Comparison of ENCODE assay signal across 17 cellular contexts in the genomic region with DNA sequence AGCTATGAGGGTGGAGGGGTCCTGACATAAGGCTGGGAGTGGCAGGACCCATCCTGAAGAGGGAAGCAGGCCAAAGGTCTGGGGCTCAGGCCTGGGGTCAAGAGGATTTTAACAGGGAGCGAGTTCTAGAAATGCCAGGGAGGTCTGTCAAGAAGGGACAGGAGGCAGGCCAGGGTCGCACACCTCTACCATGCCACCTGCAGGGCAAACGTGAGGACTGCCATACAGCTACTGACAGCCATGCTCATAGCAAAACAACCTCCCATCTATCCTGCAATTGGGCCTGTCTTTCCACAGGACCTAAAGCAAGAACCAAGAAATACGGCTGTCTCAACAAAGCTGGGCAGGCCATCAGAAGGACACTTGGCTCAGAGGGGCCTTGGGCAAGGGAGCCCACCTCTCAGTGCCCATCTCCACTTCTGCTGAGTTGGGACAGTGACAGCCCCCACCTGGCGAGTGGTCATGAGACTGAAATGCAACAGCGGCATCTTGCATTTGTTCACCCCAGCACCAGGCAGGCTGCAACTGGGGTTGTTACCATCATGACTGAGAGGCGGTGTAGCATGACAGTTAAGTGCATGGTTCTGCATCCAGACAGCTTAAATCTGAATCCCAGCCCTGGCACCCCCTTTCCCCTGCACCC.
A peak's percentile ranks its signal among the peaks of the same experiment; 100 is the strongest.
DNase-seq lines count a peak whose midpoint lies in the region; ATAC-seq and TF ChIP-seq lines count a peak whose summit lies in the region.
"Had no signal": no experiment of that assay in that cellular context is flagged by ENCODE, and none has a peak within 500 bp of the region (broad histone marks: within the 10 kb centered on the region; RNA-seq: fewer than 3 reads in every experiment).

No MANE protein-coding gene starts in this region.

- no peak for ATAC-seq in GM19351 (IDR thresholded peaks at IDR 0.05; ENCODE audit: unreplicated experiment)
- no peak for ATAC-seq in HG03159 (IDR thresholded peaks at IDR 0.05; ENCODE audit: unreplicated experiment)
- ATAC-seq: psoas muscle had no signal

- no peak overlapping the region for H3K18ac ChIP-seq in mesendoderm (ENCODE audit: low read length)

- H3K9ac ChIP-seq in mesendoderm (ENCODE audit: low read length), result no peak overlapping the region

- no peaks in the 10 kb centered on the region for H3K9me3 ChIP-seq in WERI-Rb-1 (ENCODE audit: severe bottlenecking)
- H3K9me3 ChIP-seq: ascending aorta, heart left ventricle, neutrophil, psoas muscle had no signal

- H3K27ac ChIP-seq in WERI-Rb-1 (no peak overlapping the region), mesendoderm (ENCODE audit: low read depth, low read length) (no peak overlapping the region)
- H3K27ac ChIP-seq: ascending aorta, heart left ventricle, neutrophil, psoas muscle, RWPE1, SK-N-MC had no signal

- peak; percentile 30 for DNase-seq in DMS53 (lab: John Stamatoyannopoulos, UW)
- no peak for DNase-seq in DMS53 treated with DMSO at 0.1 percent for 48 hours (lab: John Stamatoyannopoulos, UW; ENCODE audit: unreplicated experiment)
- DNase-seq in WERI-Rb-1, result peak; percentile 58
- peak; percentile 33 for DNase-seq in mesendoderm
- DNase-seq in NCI-H1694 (lab: John Stamatoyannopoulos, UW), result no peak
- DNase-seq: COR-L47; effector CD4-positive, alpha-beta T cell; NCI-H2171 had no signal

- H3K27me3 ChIP-seq in WERI-Rb-1 (ENCODE audit: insufficient read depth, low read depth, severe bottlenecking), result no peaks in the 10 kb centered on the region
- H3K27me3 ChIP-seq in mesendoderm (ENCODE audit: insufficient read depth, low read length, poor library complexity), result no peaks in the 10 kb centered on the region
- H3K27me3 ChIP-seq: ascending aorta, neutrophil had no signal

- no peak overlapping the region for H2BK120ac ChIP-seq in mesendoderm (ENCODE audit: low read depth, low read length)

- no peak overlapping the region for H3K4me3 ChIP-seq in WERI-Rb-1 (ENCODE audit: low read depth, low read length)
- no peak overlapping the region for H3K4me3 ChIP-seq in mesendoderm (ENCODE audit: low read length)
- H3K4me3 ChIP-seq: ascending aorta, heart left ventricle, psoas muscle, SK-N-MC had no signal

- no peak overlapping the region for H2BK15ac ChIP-seq in mesendoderm (replicated peaks; ENCODE audit: low read depth)

- H3K79me1 ChIP-seq in mesendoderm (ENCODE audit: low read length), result no peaks in the 10 kb centered on the region

- no peak overlapping the region for H4K8ac ChIP-seq in mesendoderm (ENCODE audit: low read depth, low read length)

- no peak overlapping the region for H3K4me2 ChIP-seq in mesendoderm (ENCODE audit: low read length)

- H4K5ac ChIP-seq in mesendoderm (ENCODE audit: low read length), result no peak overlapping the region

- H3K36me3 ChIP-seq in WERI-Rb-1, result no peaks in the 10 kb centered on the region
- H3K36me3 ChIP-seq in mesendoderm (ENCODE audit: control insufficient read depth, insufficient read depth, low read length), result no peaks in the 10 kb centered on the region
- H3K36me3 ChIP-seq: ascending aorta, heart left ventricle, neutrophil had no signal

- H3K4me1 ChIP-seq in mesendoderm (ENCODE audit: control insufficient read depth, low read depth, low read length), result no peaks in the 10 kb centered on the region
- H3K4me1 ChIP-seq: ascending aorta, heart left ventricle, psoas muscle had no signal

- no peak overlapping the region for H3K56ac ChIP-seq in mesendoderm (ENCODE audit: low read length)

- TF ChIP-seq CTCF in GM12872 (IDR thresholded peaks at IDR 0.05; ENCODE audit: insufficient read depth, low read depth, low read length) (peak; percentile 21; the same call in 1 of the 3 replicates), WERI-Rb-1 (IDR thresholded peaks at IDR 0.05; ENCODE audit: low read depth, low read length) (peak; percentile 89)

- WGBS in mesendoderm (ENCODE audit: extremely low coverage, insufficient coverage, low lambda C conversion rate), result no CpG with 5 or more reads among the region's 7 CpGs

- no peaks in the 10 kb centered on the region for H3K79me2 ChIP-seq in mesendoderm (ENCODE audit: control insufficient read depth, insufficient read depth, low read length)

- H3K4ac ChIP-seq in mesendoderm (ENCODE audit: low read depth, low read length), result no peak overlapping the region

- H2BK5ac ChIP-seq in mesendoderm (ENCODE audit: low read length), result no peak overlapping the region

- no peak overlapping the region for H2AK5ac ChIP-seq in mesendoderm (ENCODE audit: low read length)

- H3K23ac ChIP-seq in mesendoderm (ENCODE audit: low read length), result no peak overlapping the region

Comparison
In these comparisons a context has a peak if more than half of its experiments do, and no peak if none do; other contexts are left out.
1. DNase-seq: peak in DMS53 (single experiment), WERI-Rb-1 (single experiment) and mesendoderm (single experiment); none in DMS53 treated with DMSO at 0.1 percent for 48 hours (single experiment) and NCI-H1694 (single experiment).